ENCODE assay signal across 1 cellular context in genomic region chr10:125038637-125039036, GRCh38.
TF ChIP-seq lines count a peak whose summit lies in the region.

No MANE protein-coding gene starts in this region.

TF ChIP-seq in WTC11, 78 proteins besides CTCF, POLR2A, EP300 and RAD21 (continued from another document):
- TF ChIP-seq E2F1 (CRISPR knock-in tag; IDR thresholded peaks at IDR 0.05) (no peak), USF2 (CRISPR knock-in tag; IDR thresholded peaks at IDR 0.05) (no peak), ARID4B (CRISPR knock-in tag; IDR thresholded peaks at IDR 0.05; ENCODE audit: borderline replicate concordance) (no peak)
